ENCODE assay signal across 8 cellular contexts in genomic region chr10:34006471-34006870, GRCh38.
"Had no signal": no experiment of that assay in that cellular context is flagged by ENCODE, and none has a peak within 500 bp of the region (broad histone marks: within the 10 kb centered on the region; RNA-seq: fewer than 3 reads in every experiment).

No MANE protein-coding gene starts in this region.

- H3K36me3 ChIP-seq: HAP-1 had no signal

- ATAC-seq: HCT116 had no signal

- H3K9ac ChIP-seq: GM23248 had no signal

- H3K27ac ChIP-seq: GM23248, HL-60 had no signal

- H3K4me3 ChIP-seq: GM23248, HAP-1 had no signal

- H3K4me1 ChIP-seq: HAP-1 had no signal

- H3K9me3 ChIP-seq: HAP-1 had no signal

- H2AFZ ChIP-seq: GM23248 had no signal

- DNase-seq: GM23248, GOT3, H7, HFFc6, IMR-90 had no signal
